In the genomic region with DNA sequence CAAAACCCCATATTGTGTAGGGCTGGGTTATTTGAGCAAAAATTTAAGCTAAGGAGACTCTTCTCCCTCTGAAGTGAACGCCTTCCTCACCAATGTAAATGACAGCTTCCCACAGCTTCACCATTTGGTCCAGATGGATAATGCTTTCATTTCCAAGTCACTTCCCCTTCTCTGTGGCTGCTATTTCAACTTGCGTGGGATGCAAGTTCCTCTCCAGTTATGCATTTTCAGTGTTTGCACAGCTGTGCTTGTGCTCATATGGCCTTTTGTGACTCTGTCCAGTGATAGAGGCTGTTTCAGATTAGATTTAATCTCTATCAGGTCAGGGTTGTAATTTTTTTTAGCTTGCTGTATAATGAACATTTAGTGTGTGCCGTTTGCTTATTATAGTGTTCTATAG, we compare ENCODE assay signal across 1 cellular context.
A peak's percentile ranks its signal among the peaks of the same experiment; 100 is the strongest.
TF ChIP-seq lines count a peak whose summit lies in the region.

No MANE protein-coding gene starts in this region.

TF ChIP-seq in SK-N-SH, 30 proteins besides CTCF, POLR2A, EP300 and RAD21 (continued from another document):
- TF ChIP-seq, protein P1, sequence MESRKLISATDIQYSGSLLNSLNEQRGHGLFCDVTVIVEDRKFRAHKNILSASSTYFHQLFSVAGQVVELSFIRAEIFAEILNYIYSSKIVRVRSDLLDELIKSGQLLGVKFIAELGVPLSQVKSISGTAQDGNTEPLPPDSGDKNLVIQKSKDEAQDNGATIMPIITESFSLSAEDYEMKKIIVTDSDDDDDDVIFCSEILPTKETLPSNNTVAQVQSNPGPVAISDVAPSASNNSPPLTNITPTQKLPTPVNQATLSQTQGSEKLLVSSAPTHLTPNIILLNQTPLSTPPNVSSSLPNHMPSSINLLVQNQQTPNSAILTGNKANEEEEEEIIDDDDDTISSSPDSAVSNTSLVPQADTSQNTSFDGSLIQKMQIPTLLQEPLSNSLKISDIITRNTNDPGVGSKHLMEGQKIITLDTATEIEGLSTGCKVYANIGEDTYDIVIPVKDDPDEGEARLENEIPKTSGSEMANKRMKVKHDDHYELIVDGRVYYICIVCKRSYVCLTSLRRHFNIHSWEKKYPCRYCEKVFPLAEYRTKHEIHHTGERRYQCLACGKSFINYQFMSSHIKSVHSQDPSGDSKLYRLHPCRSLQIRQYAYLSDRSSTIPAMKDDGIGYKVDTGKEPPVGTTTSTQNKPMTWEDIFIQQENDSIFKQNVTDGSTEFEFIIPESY (IDR thresholded peaks at IDR 0.05; ENCODE audit: borderline replicate concordance, low read depth): no peak
- TF ChIP-seq SMC3 (IDR thresholded peaks at IDR 0.05; ENCODE audit: low read depth, low read length) (no peak), CHD2 (IDR thresholded peaks at IDR 0.05; ENCODE audit: low read length, partially characterized antibody) (peak; percentile 74), FOSL2 (IDR thresholded peaks at IDR 0.05; ENCODE audit: borderline replicate concordance, low read depth) (no peak), GATA2 (CRISPR knock-in tag; IDR thresholded peaks at IDR 0.05) (peak; percentile 92), MEF2A (IDR thresholded peaks at IDR 0.05; ENCODE audit: borderline replicate concordance, low read depth) (no peak), TEAD4 (IDR thresholded peaks at IDR 0.05; ENCODE audit: borderline replicate concordance, insufficient read depth) (no peak)
- TF ChIP-seq, protein P2, sequence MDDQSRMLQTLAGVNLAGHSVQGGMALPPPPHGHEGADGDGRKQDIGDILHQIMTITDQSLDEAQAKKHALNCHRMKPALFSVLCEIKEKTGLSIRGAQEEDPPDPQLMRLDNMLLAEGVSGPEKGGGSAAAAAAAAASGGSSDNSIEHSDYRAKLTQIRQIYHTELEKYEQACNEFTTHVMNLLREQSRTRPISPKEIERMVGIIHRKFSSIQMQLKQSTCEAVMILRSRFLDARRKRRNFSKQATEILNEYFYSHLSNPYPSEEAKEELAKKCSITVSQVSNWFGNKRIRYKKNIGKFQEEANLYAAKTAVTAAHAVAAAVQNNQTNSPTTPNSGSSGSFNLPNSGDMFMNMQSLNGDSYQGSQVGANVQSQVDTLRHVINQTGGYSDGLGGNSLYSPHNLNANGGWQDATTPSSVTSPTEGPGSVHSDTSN (IDR thresholded peaks at IDR 0.05): no peak
- TF ChIP-seq, protein P3, sequence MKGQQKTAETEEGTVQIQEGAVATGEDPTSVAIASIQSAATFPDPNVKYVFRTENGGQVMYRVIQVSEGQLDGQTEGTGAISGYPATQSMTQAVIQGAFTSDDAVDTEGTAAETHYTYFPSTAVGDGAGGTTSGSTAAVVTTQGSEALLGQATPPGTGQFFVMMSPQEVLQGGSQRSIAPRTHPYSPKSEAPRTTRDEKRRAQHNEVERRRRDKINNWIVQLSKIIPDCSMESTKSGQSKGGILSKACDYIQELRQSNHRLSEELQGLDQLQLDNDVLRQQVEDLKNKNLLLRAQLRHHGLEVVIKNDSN (IDR thresholded peaks at IDR 0.05; ENCODE audit: borderline replicate concordance, low read depth): no peak
